Comparison of ENCODE assay signal across 15 cellular contexts in genomic region chr9:127863179-127863578, GRCh38. TPM values are rescaled to one million over a fixed set of nuclear protein-coding genes. Genes with fewer than 3 reads are reported as not detected.
DNase-seq lines count a peak whose midpoint lies in the region; ATAC-seq, FAIRE-seq and TF ChIP-seq lines count a peak whose summit lies in the region.
"Had no signal": no experiment of that assay in that cellular context is flagged by ENCODE, and none has a peak within 500 bp of the region (broad histone marks: within the 10 kb centered on the region; RNA-seq: fewer than 3 reads in every experiment).

No MANE protein-coding gene starts in this region.

- H3F3A ChIP-seq in Loucy (ENCODE audit: low read depth): peaks cover 28% of the 10 kb centered on the region; the same call in 1 of the 2 replicates

- H3K9me3 ChIP-seq in CD4-positive, CD25-positive, alpha-beta regulatory T cell (ENCODE audit: control insufficient read depth in 2 of 2, low read length in 2 of 2): no peaks in the 10 kb centered on the region
- H3K9me3 ChIP-seq in Loucy (ENCODE audit: insufficient read depth, low read depth, low read length) (no peaks in the 10 kb centered on the region), ovary (no peaks in the 10 kb centered on the region)
- H3K9me3 ChIP-seq: Caco-2 had no signal

- ATAC-seq in CD4-positive, CD25-positive, alpha-beta regulatory T cell (ENCODE audit: low read depth in 2 of 2): no peak
- ATAC-seq: activated T-cell treated with anti-CD3 and anti-CD28 coated beads, Interleukin-2, amount 50 U/mL, for 72 hours had no signal

- no peak overlapping the region for H3K27ac ChIP-seq in CD4-positive, CD25-positive, alpha-beta regulatory T cell (ENCODE audit: insufficient read depth, low read length, poor library complexity, severe bottlenecking)
- H3K27ac ChIP-seq in cingulate gyrus (ENCODE audit: low read depth, low read length) (peak overlapping the region; percentile 55), ovary (peak overlapping the region; percentile 81 to 83)

- H3K9ac ChIP-seq in Loucy (ENCODE audit: low read depth, low read length, poor library complexity, severe bottlenecking): peak overlapping the region; percentile 69

- H3K4me1 Mint-ChIP-seq in CD4-positive, CD25-positive, alpha-beta regulatory T cell: peaks cover 6 to 40% (median 9%) of the 10 kb centered on the region in 4 donors

- intact Hi-C loops in ovary (cut with DNase I): loop anchor here in 2 of 4 donors (5.0 to 10.0 kb wide), 3 partner anchors 36 to 78 kb away; partner anchors contain the start of gene CDK9 (in 1 of the 2)

- H3K9me2 ChIP-seq in Loucy (replicated peaks; ENCODE audit: low read depth, low read length): no peaks in the 10 kb centered on the region

- DNase-seq in CD4-positive, CD25-positive, alpha-beta regulatory T cell: no peak
- DNase-seq in ovary (no peak), GM12892 (ENCODE audit: insufficient read length) (no peak), NOMO-1 (lab: John Stamatoyannopoulos, UW; ENCODE audit: unreplicated experiment in 2 of 2) (no peak), SKM-1 (lab: John Stamatoyannopoulos, UW; ENCODE audit: unreplicated experiment) (no peak), DMS 273 treated with DMSO at 0.1 percent for 48 hours (lab: John Stamatoyannopoulos, UW) (no peak)
- DNase-seq: activated T-cell treated with anti-CD3 and anti-CD28 coated beads, Interleukin-2, amount 50 U/mL, for 72 hours; Caco-2; hippocampal formation; mammary epithelial cell; posterior cingulate gyrus; stimulated activated CD4-positive, alpha-beta T cell treated with anti-CD3 and anti-CD28 coated beads, Interleukin-1b, Interleukin-23, amount 100 ng/mL, for 48 hours had no signal

- peak overlapping the region; percentile 62 for H3K4me2 ChIP-seq in Loucy (ENCODE audit: low read depth, low read length, poor library complexity, severe bottlenecking)

- no peaks in the 10 kb centered on the region for H3K79me2 ChIP-seq in Loucy (ENCODE audit: insufficient read depth, low read length)

- H3K4me3 ChIP-seq in CD4-positive, CD25-positive, alpha-beta regulatory T cell (ENCODE audit: low read depth, low read length): no peak overlapping the region
- no peak overlapping the region for H3K4me3 ChIP-seq in Loucy (ENCODE audit: low read length, poor library complexity, severe bottlenecking)
- H3K4me3 ChIP-seq in ovary: no peak overlapping the region

- H3K9me3 Mint-ChIP-seq in CD4-positive, CD25-positive, alpha-beta regulatory T cell: no peaks in the 10 kb centered on the region
- H3K9me3 Mint-ChIP-seq: activated T-cell treated with anti-CD3 and anti-CD28 coated beads, Interleukin-2, amount 50 U/mL, for 72 hours had no signal

- no peak for TF ChIP-seq CTCF in Loucy (conservative IDR thresholded peaks at IDR 0.05; ENCODE audit: low read length)
- no peak for TF ChIP-seq CTCF in ovary (IDR thresholded peaks at IDR 0.05)

- WGBS in ovary, 3 donors: 79 to 85% (median 83%) methylated on average over 12 of the region's 12 CpGs

- H3K36me3 Mint-ChIP-seq in CD4-positive, CD25-positive, alpha-beta regulatory T cell: peaks cover 4% of the 10 kb centered on the region

- FAIRE-seq in GM12892 (lab: Jason Lieb, UNC): no peak

- no peaks in the 10 kb centered on the region for H3K36me3 ChIP-seq in CD4-positive, CD25-positive, alpha-beta regulatory T cell (ENCODE audit: control insufficient read depth, insufficient read depth, low read length)
- H3K36me3 ChIP-seq in Loucy (ENCODE audit: insufficient read depth, low read length) (no peaks in the 10 kb centered on the region), ovary (no peaks in the 10 kb centered on the region)

- no peaks in the 10 kb centered on the region for H3K27me3 ChIP-seq in CD4-positive, CD25-positive, alpha-beta regulatory T cell (ENCODE audit: control insufficient read depth, insufficient read depth, low read length)
- no peaks in the 10 kb centered on the region for H3K27me3 ChIP-seq in Loucy (ENCODE audit: insufficient read depth, low read length, poor library complexity, severe bottlenecking)
- no peaks in the 10 kb centered on the region for H3K27me3 ChIP-seq in ovary

- H3K4me1 ChIP-seq in CD4-positive, CD25-positive, alpha-beta regulatory T cell (ENCODE audit: control insufficient read depth, insufficient read depth, low read length, poor library complexity, severe bottlenecking): peaks cover 17% of the 10 kb centered on the region
- H3K4me1 ChIP-seq in Loucy (ENCODE audit: insufficient read depth, low read length, poor library complexity, severe bottlenecking): peaks cover 76% of the 10 kb centered on the region
- peaks cover 35% of the 10 kb centered on the region for H3K4me1 ChIP-seq in ovary (ENCODE audit: insufficient read depth)

- TF ChIP-seq EP300 in ovary (IDR thresholded peaks at IDR 0.05): no peak

- no peak overlapping the region for H2AFZ ChIP-seq in Loucy (ENCODE audit: low read length)

- no peaks in the 10 kb centered on the region for H4K20me1 ChIP-seq in Loucy (ENCODE audit: insufficient read depth, low read length, poor library complexity, severe bottlenecking)

- peak overlapping the region in 1 of 4 donors; percentile 36 for H3K4me3 Mint-ChIP-seq in CD4-positive, CD25-positive, alpha-beta regulatory T cell
- H3K4me3 Mint-ChIP-seq: activated T-cell treated with anti-CD3 and anti-CD28 coated beads, Interleukin-2, amount 50 U/mL, for 72 hours; brain had no signal

- peak overlapping the region; percentile 49 to 93 (median 70) for H3K27ac Mint-ChIP-seq in CD4-positive, CD25-positive, alpha-beta regulatory T cell
- H3K27ac Mint-ChIP-seq: activated T-cell treated with anti-CD3 and anti-CD28 coated beads, Interleukin-2, amount 50 U/mL, for 72 hours had no signal

- no peak for TF ChIP-seq POLR2A in ovary (IDR thresholded peaks at IDR 0.05)
- no peak for TF ChIP-seq POLR2A in GM12892 (IDR thresholded peaks at IDR 0.05; ENCODE audit: low read depth, low read length)

- H3K27me3 Mint-ChIP-seq in CD4-positive, CD25-positive, alpha-beta regulatory T cell: no peaks in the 10 kb centered on the region

RNA-seq across cellular contexts. Expression of gene ENG, which starts 8.7 kb away (rescaled TPM):
- 3.6 TPM for total RNA-seq in CD4-positive, CD25-positive, alpha-beta regulatory T cell
- 1 to 10 TPM in 3 of 4 donors, under 1 TPM in 1; 0.71 to 2.9 (median 1.9) TPM for polyA plus RNA-seq in CD4-positive, CD25-positive, alpha-beta regulatory T cell
- total RNA-seq in ovary: 100 to 1,000 TPM in 5 of 7 donors, 10 to 100 TPM in 2; 59.7 to 298 (median 217) TPM
- polyA plus RNA-seq in ovary: 100 to 1,000 TPM in 1 of 2 donors, 10 to 100 TPM in 1; 54.7 to 191 TPM
- 3.3 TPM for polyA plus RNA-seq in GM12892 (2012; ENCODE audit: missing spikeins)

RNA-seq across cellular contexts. Expression of gene AK1, which starts 14.3 kb away (rescaled TPM):
- total RNA-seq in CD4-positive, CD25-positive, alpha-beta regulatory T cell: 84.7 TPM
- under 1 TPM; 0.08 to 0.42 (median 0.25) TPM for polyA plus RNA-seq in CD4-positive, CD25-positive, alpha-beta regulatory T cell
- total RNA-seq in ovary: 100 to 1,000 TPM in 6 of 7 donors, 10 to 100 TPM in 1; 30.9 to 174 (median 151) TPM
- polyA plus RNA-seq in ovary: 10 to 100 TPM; 37.7 to 87.4 TPM
- polyA plus RNA-seq in GM12892 (2012; ENCODE audit: missing spikeins): 10.7 TPM

RNA-seq across cellular contexts. Expression of gene ST6GALNAC6, which starts 36.2 kb away (rescaled TPM):
- total RNA-seq in CD4-positive, CD25-positive, alpha-beta regulatory T cell: 136 TPM
- polyA plus RNA-seq in CD4-positive, CD25-positive, alpha-beta regulatory T cell: 10 to 100 TPM; 43.7 to 50.5 (median 47.9) TPM
- 100 to 1,000 TPM in 5 of 7 donors, 10 to 100 TPM in 2; 58.5 to 141 (median 111) TPM for total RNA-seq in ovary
- polyA plus RNA-seq in ovary: 100 to 1,000 TPM in 1 of 2 donors, 10 to 100 TPM in 1; 52.5 to 145 TPM
- 25.3 TPM for polyA plus RNA-seq in GM12892 (2012; ENCODE audit: missing spikeins)

RNA-seq across cellular contexts. Expression of gene ST6GALNAC4, which starts 53.7 kb away (rescaled TPM):
- 31.6 TPM for total RNA-seq in CD4-positive, CD25-positive, alpha-beta regulatory T cell
- polyA plus RNA-seq in CD4-positive, CD25-positive, alpha-beta regulatory T cell: 10 to 100 TPM; 23.1 to 23.8 (median 23.7) TPM
- 10 to 100 TPM; 29.5 to 58.4 (median 46.4) TPM for total RNA-seq in ovary
- polyA plus RNA-seq in ovary: 10 to 100 TPM in 1 of 2 donors, 1 to 10 TPM in 1; 2.2 to 34.0 TPM
- polyA plus RNA-seq in GM12892 (2012; ENCODE audit: missing spikeins): 17.0 TPM

Comparison
In these comparisons a context has a peak if more than half of its experiments do, and no peak if none do; other contexts are left out.
1. RNA of gene ENG, which starts 8.7 kb away (total RNA-seq): 59.7 to 298 TPM in ovary; 3.6 TPM in CD4-positive, CD25-positive, alpha-beta regulatory T cell (single experiment); every median in the first group is over 10 times any median in the second.